In genomic region chr17:47945080-47945479, GRCh38 we compare ENCODE assay signal across 1 cellular context.
TF ChIP-seq lines count a peak whose summit lies in the region.

No MANE protein-coding gene starts in this region.

TF ChIP-seq in HepG2, 621 proteins besides CTCF, POLR2A, EP300 and RAD21:
- no peak for TF ChIP-seq FOXA3 (CRISPR knock-in tag; IDR thresholded peaks at IDR 0.05)
